In genomic region chr15:52261498-52262242, GRCh38 we compare ENCODE assay signal across 8 cellular contexts.
DNase-seq lines count a peak whose midpoint lies in the region; ATAC-seq, FAIRE-seq and TF ChIP-seq lines count a peak whose summit lies in the region.

No MANE protein-coding gene starts in this region.

- no peak for TF ChIP-seq CTCF in D721Med (IDR thresholded peaks at IDR 0.05; ENCODE audit: insufficient read depth, missing control alignments)

- H3K27me3 Mint-ChIP-seq in central memory CD8-positive, alpha-beta T cell: no peaks in the 10 kb centered on the region

- ATAC-seq in GM19397 (IDR thresholded peaks at IDR 0.05; ENCODE audit: unreplicated experiment) (peak; percentile 98), HG03442 (IDR thresholded peaks at IDR 0.05; ENCODE audit: unreplicated experiment) (peak; percentile 99)
- peak; percentile 87 for ATAC-seq in central memory CD8-positive, alpha-beta T cell (replicated peaks; ENCODE audit: extremely low read depth, poor library complexity, severe bottlenecking)

- peaks cover 27% of the 10 kb centered on the region for H3K4me1 Mint-ChIP-seq in central memory CD8-positive, alpha-beta T cell

- peak overlapping the region; percentile 88 for H3K27ac Mint-ChIP-seq in central memory CD8-positive, alpha-beta T cell (ENCODE audit: low read depth)

- no peaks in the 10 kb centered on the region for H3K36me3 Mint-ChIP-seq in central memory CD8-positive, alpha-beta T cell (ENCODE audit: insufficient read depth)

- DNase-seq in COR-L47 (lab: John Stamatoyannopoulos, UW): peak; percentile 82
- peak; percentile 63 for DNase-seq in T1000 (lab: John Stamatoyannopoulos, UW)
- no peak for DNase-seq in central memory CD8-positive, alpha-beta T cell (ENCODE audit: low spot score in 2 of 2)
- DNase-seq in kidney tubule cell (ENCODE audit: low spot score): peak; percentile 91
- peak; percentile 18 to 23 for DNase-seq in stimulated activated CD4-positive, alpha-beta T cell treated with anti-CD3 and anti-CD28 coated beads, Interleukin-4, amount 100 ng/mL, for 4 hours
- no peak for DNase-seq in D721Med (ENCODE audit: insufficient read length, low spot score)

- H3K9me3 Mint-ChIP-seq in central memory CD8-positive, alpha-beta T cell: no peaks in the 10 kb centered on the region

- FAIRE-seq in D721Med (lab: Jason Lieb, UNC): no peak

- H3K4me3 Mint-ChIP-seq in central memory CD8-positive, alpha-beta T cell: peak overlapping the region; percentile 68

Comparison
In these comparisons a context has a peak if more than half of its experiments do, and no peak if none do; other contexts are left out.
1. DNase-seq: peak in COR-L47 (single experiment), T1000 (single experiment), kidney tubule cell (single experiment) and stimulated activated CD4-positive, alpha-beta T cell treated with anti-CD3 and anti-CD28 coated beads, Interleukin-4, amount 100 ng/mL, for 4 hours (2 of 2); none in central memory CD8-positive, alpha-beta T cell (0 of 2) and D721Med (single experiment).
2. Peak in every context shown above with its lines, with median percentiles within 50 percentile points of each other: ATAC-seq.